Comparison of ENCODE assay signal across 21 cellular contexts in the genomic region with DNA sequence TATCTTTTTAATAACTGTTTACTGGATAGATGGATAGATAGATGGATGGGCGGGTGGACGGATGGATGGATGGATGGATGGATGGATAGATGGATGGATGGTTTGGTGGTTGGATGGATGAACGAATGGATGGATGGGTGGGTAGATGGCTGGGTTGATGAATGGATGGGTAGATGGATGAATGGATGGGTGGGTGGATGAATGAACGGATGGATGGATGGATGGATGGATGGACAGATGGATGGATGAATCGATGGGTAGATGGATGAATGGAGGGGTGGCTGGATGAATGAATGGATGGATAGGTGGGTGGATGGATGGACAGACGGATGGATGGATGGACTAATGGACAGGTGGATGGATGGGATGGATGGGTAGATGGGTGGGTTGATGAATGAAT. TPM values are rescaled to one million over a fixed set of nuclear protein-coding genes. Genes with fewer than 3 reads are reported as not detected.
DNase-seq lines count a peak whose midpoint lies in the region; ATAC-seq and TF ChIP-seq lines count a peak whose summit lies in the region.
"Had no signal": no experiment of that assay in that cellular context is flagged by ENCODE, and none has a peak within 500 bp of the region (broad histone marks: within the 10 kb centered on the region; RNA-seq: fewer than 3 reads in every experiment).

No MANE protein-coding gene starts in this region.

- H3K27ac ChIP-seq in left ventricle myocardium inferior (replicated peaks): no peak overlapping the region
- no peak overlapping the region for H3K27ac ChIP-seq in right atrium auricular region
- no peak overlapping the region for H3K27ac ChIP-seq in sigmoid colon
- H3K27ac ChIP-seq: 22Rv1, A549 had no signal

- TF ChIP-seq POLR2A in sigmoid colon (IDR thresholded peaks at IDR 0.05): no peak

- WGBS in sigmoid colon, 2 donors: 91 to 93% methylated on average over 6 of the region's 6 CpGs

- H3K27me3 ChIP-seq in left ventricle myocardium inferior (ENCODE audit: low read depth) (peaks cover 20% of the 10 kb centered on the region), right atrium auricular region (no peaks in the 10 kb centered on the region), sigmoid colon (no peaks in the 10 kb centered on the region)

- H3K36me3 ChIP-seq in left ventricle myocardium inferior: no peaks in the 10 kb centered on the region
- H3K36me3 ChIP-seq in right atrium auricular region: no peaks in the 10 kb centered on the region
- H3K36me3 ChIP-seq in sigmoid colon: no peaks in the 10 kb centered on the region

- H3K9me3 ChIP-seq in left ventricle myocardium inferior (replicated peaks) (no peaks in the 10 kb centered on the region), right atrium auricular region (no peaks in the 10 kb centered on the region), sigmoid colon (no peaks in the 10 kb centered on the region)
- H3K9me3 ChIP-seq: A549 had no signal

- intact Hi-C loops in left ventricle myocardium inferior (cut with micrococcal nuclease) (no loop called here), sigmoid colon (cut with DNase I) (no loop called here)

- no peak for TF ChIP-seq EP300 in sigmoid colon (IDR thresholded peaks at IDR 0.05)

- DNase-seq in activated effector memory CD4-positive, alpha-beta T cell treated with anti-CD3 and anti-CD28 coated beads, Interleukin-2, amount 50 U/mL, for 16 hours: peak; percentile 4
- DNase-seq in activated effector memory CD4-positive, alpha-beta T cell treated with Interleukin-2 at 50 U/mL for 16 hours: no peak
- DNase-seq in left ventricle myocardium inferior (peak; percentile 1), right atrium auricular region (ENCODE audit: low spot score) (no peak), sigmoid colon (peak; percentile 2), NCI-H1436 treated with DMSO at 0.1 percent for 48 hours (lab: John Stamatoyannopoulos, UW) (no peak)
- DNase-seq: AML-193; CD4-positive, alpha-beta memory T cell; DMS153; DMS79; GF-D8; HCEC 1CT; HFFc6 had no signal

- no peak overlapping the region for H3K4me3 ChIP-seq in left ventricle myocardium inferior
- no peak overlapping the region for H3K4me3 ChIP-seq in right atrium auricular region
- no peak overlapping the region for H3K4me3 ChIP-seq in sigmoid colon
- H3K4me3 ChIP-seq: A549, GM23338 had no signal

- ATAC-seq in SK-N-SH treated with all-trans-retinoic acid at 6 μM for 48 hours: no peak
- ATAC-seq: GM23338 had no signal

- TF ChIP-seq CTCF in left ventricle myocardium inferior (IDR thresholded peaks at IDR 0.05; ENCODE audit: borderline replicate concordance) (no peak), right atrium auricular region (IDR thresholded peaks at IDR 0.05) (no peak), sigmoid colon (IDR thresholded peaks at IDR 0.05) (no peak)

- H3K4me1 ChIP-seq in left ventricle myocardium inferior: no peaks in the 10 kb centered on the region
- H3K4me1 ChIP-seq in right atrium auricular region: no peaks in the 10 kb centered on the region
- no peaks in the 10 kb centered on the region for H3K4me1 ChIP-seq in sigmoid colon
- H3K4me1 ChIP-seq: A549 had no signal

TF ChIP-seq in SK-N-SH treated with all-trans-retinoic acid at 6 μM for 48 hours, 23 proteins besides CTCF, POLR2A, EP300 and RAD21:
- TF ChIP-seq CSDC2 (CRISPR knock-in tag; IDR thresholded peaks at IDR 0.05) (no peak), PATZ1 (CRISPR knock-in tag; IDR thresholded peaks at IDR 0.05; ENCODE audit: borderline replicate concordance) (no peak), ZFP30 (CRISPR knock-in tag; IDR thresholded peaks at IDR 0.05) (no peak), ZC3H10 (CRISPR knock-in tag; IDR thresholded peaks at IDR 0.05) (no peak), SNAI2 (CRISPR knock-in tag; IDR thresholded peaks at IDR 0.05) (no peak), ESRRG (CRISPR knock-in tag; IDR thresholded peaks at IDR 0.05) (no peak), ISL1 (CRISPR knock-in tag; IDR thresholded peaks at IDR 0.05) (no peak), GLIS3 (CRISPR knock-in tag; IDR thresholded peaks at IDR 0.05) (no peak), ZNF70 (CRISPR knock-in tag; IDR thresholded peaks at IDR 0.05) (no peak), BACH2 (CRISPR knock-in tag; IDR thresholded peaks at IDR 0.05; ENCODE audit: borderline replicate concordance) (no peak), ZFP3 (CRISPR knock-in tag; IDR thresholded peaks at IDR 0.05) (no peak), ARNTL (CRISPR knock-in tag; IDR thresholded peaks at IDR 0.05; ENCODE audit: borderline replicate concordance, low read depth) (no peak), TCF4 (CRISPR knock-in tag; IDR thresholded peaks at IDR 0.05; ENCODE audit: borderline replicate concordance) (no peak), OSR1 (CRISPR knock-in tag; IDR thresholded peaks at IDR 0.05) (no peak), ZNF8 (CRISPR knock-in tag; IDR thresholded peaks at IDR 0.05) (no peak)
- TF ChIP-seq, protein P1, sequence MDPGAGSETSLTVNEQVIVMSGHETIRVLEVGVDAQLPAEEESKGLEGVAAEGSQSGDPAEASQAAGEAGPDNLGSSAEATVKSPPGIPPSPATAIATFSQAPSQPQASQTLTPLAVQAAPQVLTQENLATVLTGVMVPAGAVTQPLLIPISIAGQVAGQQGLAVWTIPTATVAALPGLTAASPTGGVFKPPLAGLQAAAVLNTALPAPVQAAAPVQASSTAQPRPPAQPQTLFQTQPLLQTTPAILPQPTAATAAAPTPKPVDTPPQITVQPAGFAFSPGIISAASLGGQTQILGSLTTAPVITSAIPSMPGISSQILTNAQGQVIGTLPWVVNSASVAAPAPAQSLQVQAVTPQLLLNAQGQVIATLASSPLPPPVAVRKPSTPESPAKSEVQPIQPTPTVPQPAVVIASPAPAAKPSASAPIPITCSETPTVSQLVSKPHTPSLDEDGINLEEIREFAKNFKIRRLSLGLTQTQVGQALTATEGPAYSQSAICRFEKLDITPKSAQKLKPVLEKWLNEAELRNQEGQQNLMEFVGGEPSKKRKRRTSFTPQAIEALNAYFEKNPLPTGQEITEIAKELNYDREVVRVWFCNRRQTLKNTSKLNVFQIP (CRISPR knock-in tag; IDR thresholded peaks at IDR 0.05; ENCODE audit: borderline replicate concordance, low read depth): no peak

RNA-seq across cellular contexts. Expression of gene SLC22A12, which starts 13.8 kb away (rescaled TPM):
- total RNA-seq in left ventricle myocardium inferior (not detected), right atrium auricular region (not detected), sigmoid colon (not detected)
- polyA plus RNA-seq in sigmoid colon: not detected
- total RNA-seq: CD4-positive, alpha-beta memory T cell; Daoy; GM23338; HFFc6 had no signal
- polyA plus RNA-seq: A549; BJ; CD14-positive monocyte; CD4-positive, alpha-beta memory T cell; GM23338; IgD-negative memory B cell had no signal

RNA-seq across cellular contexts. Expression of gene SLC22A11, which starts 21.5 kb away (rescaled TPM):
- total RNA-seq in left ventricle myocardium inferior (not detected), right atrium auricular region (not detected), sigmoid colon (not detected)
- polyA plus RNA-seq in sigmoid colon: under 1 TPM in 2 of 3 donors, not detected in 1; 0.04 to 0.46 TPM
- total RNA-seq: CD4-positive, alpha-beta memory T cell; Daoy; GM23338; HFFc6 had no signal
- polyA plus RNA-seq: BJ; CD14-positive monocyte; CD4-positive, alpha-beta memory T cell; GM23338; IgD-negative memory B cell had no signal

Comparison
In these comparisons a context has a peak if more than half of its experiments do, and no peak if none do; other contexts are left out.
1. DNase-seq: peak in activated effector memory CD4-positive, alpha-beta T cell treated with anti-CD3 and anti-CD28 coated beads, Interleukin-2, amount 50 U/mL, for 16 hours (single experiment), left ventricle myocardium inferior (single experiment) and sigmoid colon (single experiment); none in activated effector memory CD4-positive, alpha-beta T cell treated with Interleukin-2 at 50 U/mL for 16 hours (single experiment), right atrium auricular region (single experiment) and NCI-H1436 treated with DMSO at 0.1 percent for 48 hours (single experiment).